Comparison of ENCODE assay signal across 17 cellular contexts in genomic region chr5:57304931-57305330, GRCh38.
DNase-seq lines count a peak whose midpoint lies in the region; ATAC-seq, FAIRE-seq and TF ChIP-seq lines count a peak whose summit lies in the region.
"Had no signal": no experiment of that assay in that cellular context is flagged by ENCODE, and none has a peak within 500 bp of the region (broad histone marks: within the 10 kb centered on the region; RNA-seq: fewer than 3 reads in every experiment).

No MANE protein-coding gene starts in this region.

- intact Hi-C loops in Panc1 (cut with micrococcal nuclease; ENCODE audit: unreplicated experiment): no loop called here

- ATAC-seq in Panc1: no peak
- ATAC-seq in HG02642 (IDR thresholded peaks at IDR 0.05; ENCODE audit: poor library complexity, unreplicated experiment): no peak

- H4K20me1 ChIP-seq in hepatocyte (ENCODE audit: insufficient read depth, poor library complexity, severe bottlenecking) (no peaks in the 10 kb centered on the region), neural progenitor cell (ENCODE audit: low read depth) (no peaks in the 10 kb centered on the region)

- no peaks in the 10 kb centered on the region for H3K36me3 ChIP-seq in Panc1 (ENCODE audit: control insufficient read depth, insufficient read depth, low read length)
- no peaks in the 10 kb centered on the region for H3K36me3 ChIP-seq in hepatocyte (replicated peaks; ENCODE audit: insufficient read depth, low read depth)
- H3K36me3 ChIP-seq in neural progenitor cell: no peaks in the 10 kb centered on the region

- no peak overlapping the region for H2AFZ ChIP-seq in hepatocyte
- no peak overlapping the region for H2AFZ ChIP-seq in neural progenitor cell (replicated peaks)

- CTCF ChIA-PET in Panc1 (lab: Charles Lee): interaction anchor here (0.6 kb wide), 1 partner anchor 512 kb away, joined by 5 read pairs; no protein-coding TSS in a partner anchor

- no peaks in the 10 kb centered on the region for H3K4me1 ChIP-seq in Panc1 (ENCODE audit: control insufficient read depth, insufficient read depth, low read length)
- H3K4me1 ChIP-seq in hepatocyte (ENCODE audit: insufficient read depth): peaks cover 6% of the 10 kb centered on the region
- H3K4me1 ChIP-seq in neural progenitor cell: peaks cover 3% of the 10 kb centered on the region

- no peaks in the 10 kb centered on the region for H3K4me1 Mint-ChIP-seq in neural progenitor cell

- POLR2A ChIA-PET in Panc1 (lab: Charles Lee): no interaction called here

- no peaks in the 10 kb centered on the region for H3F3A ChIP-seq in neural progenitor cell (ENCODE audit: low read depth)

- H3K27me3 ChIP-seq in Panc1 (ENCODE audit: control insufficient read depth, insufficient read depth, low read length): no peaks in the 10 kb centered on the region
- no peaks in the 10 kb centered on the region for H3K27me3 ChIP-seq in hepatocyte
- H3K27me3 ChIP-seq in neural progenitor cell: no peaks in the 10 kb centered on the region

- H3K9me2 ChIP-seq in hepatocyte (replicated peaks; ENCODE audit: insufficient read depth): no peaks in the 10 kb centered on the region

- H3K4me2 ChIP-seq in hepatocyte: no peak overlapping the region
- no peak overlapping the region for H3K4me2 ChIP-seq in neural progenitor cell

- H3K9ac ChIP-seq in neural progenitor cell: no peak overlapping the region

- no peak overlapping the region for H3K4me3 ChIP-seq in Panc1 (ENCODE audit: low read depth in 2 of 2, low read length in 2 of 2)
- H3K4me3 ChIP-seq in hepatocyte: no peak overlapping the region
- H3K4me3 ChIP-seq in neural progenitor cell: no peak overlapping the region

- peak overlapping the region; percentile 59; the same call in 1 of the 2 replicates for H3K27ac ChIP-seq in Panc1 (ENCODE audit: low read length)
- H3K27ac ChIP-seq in hepatocyte: peak overlapping the region; percentile 35
- H3K27ac ChIP-seq in neural progenitor cell: no peak overlapping the region

- H3K36me3 Mint-ChIP-seq in neural progenitor cell: no peaks in the 10 kb centered on the region

- no TSS peak for BruUV-seq in Panc1 (replicated peaks; lab: Mats Ljungman, UMichigan)

- peaks cover 19% of the 10 kb centered on the region for H3K9me3 Mint-ChIP-seq in neural progenitor cell

- no peak overlapping the region for H3K27ac Mint-ChIP-seq in neural progenitor cell
- H3K27ac Mint-ChIP-seq: CD4-positive, alpha-beta memory T cell had no signal

- TF ChIP-seq CTCF in Panc1 (IDR thresholded peaks at IDR 0.05) (no peak), hepatocyte (IDR thresholded peaks at IDR 0.05; ENCODE audit: poor library complexity) (no peak), neural progenitor cell (IDR thresholded peaks at IDR 0.05) (no peak)

- FAIRE-seq in HTR-8/SVneo (lab: Jason Lieb, UNC): peak; percentile 38
- FAIRE-seq: G401.6, GM12892, H1 had no signal

- DNase-seq in HTR-8/SVneo (ENCODE audit: insufficient read length, low spot score): no peak
- DNase-seq in Panc1 (ENCODE audit: low read depth, low spot score): no peak
- no peak for DNase-seq in hepatocyte (ENCODE audit: low spot score)
- no peak for DNase-seq in neural progenitor cell (ENCODE audit: low spot score)
- no peak for DNase-seq in NK-92 treated with Interleukin-12 subunit alpha and Interleukin-12 subunit beta, amount 100 ng/mL, for 24 hours (lab: John Stamatoyannopoulos, UW)
- DNase-seq: C1 segment of cervical spinal cord; Calu3; CD4-positive, alpha-beta memory T cell; COR-L47; DMS53; DMS79 treated with DMSO at 0.1 percent for 48 hours; H7; HCEC 1CT had no signal

- peaks cover 21% of the 10 kb centered on the region; the same call in 1 of the 2 replicates for H3K9me3 ChIP-seq in Panc1 (ENCODE audit: control insufficient read depth, insufficient read depth, low read depth, low read length)
- no peaks in the 10 kb centered on the region for H3K9me3 ChIP-seq in hepatocyte (ENCODE audit: low read depth)
- no peaks in the 10 kb centered on the region for H3K9me3 ChIP-seq in neural progenitor cell (ENCODE audit: low read depth)

- no peaks in the 10 kb centered on the region for H3K79me2 ChIP-seq in hepatocyte
- H3K79me2 ChIP-seq in neural progenitor cell (ENCODE audit: low read depth): no peaks in the 10 kb centered on the region

- H3K27me3 Mint-ChIP-seq in neural progenitor cell (ENCODE audit: insufficient read depth, low read depth): no peaks in the 10 kb centered on the region

- no peak overlapping the region for H3K4me3 Mint-ChIP-seq in neural progenitor cell
- H3K4me3 Mint-ChIP-seq: CD4-positive, alpha-beta memory T cell had no signal

- in situ Hi-C loops in Panc1 (cut with HindIII; ENCODE audit: low pct_unique_long_range_greater_than_20kb, low sequenced_read_pairs): no loop called here

- WGBS in hepatocyte (ENCODE audit: low lambda C conversion rate, missing lambda C conversion rate): 49% methylated on average over 2 of the region's 2 CpGs
